15 cellular contexts compared by ENCODE assay signal in the genomic region with DNA sequence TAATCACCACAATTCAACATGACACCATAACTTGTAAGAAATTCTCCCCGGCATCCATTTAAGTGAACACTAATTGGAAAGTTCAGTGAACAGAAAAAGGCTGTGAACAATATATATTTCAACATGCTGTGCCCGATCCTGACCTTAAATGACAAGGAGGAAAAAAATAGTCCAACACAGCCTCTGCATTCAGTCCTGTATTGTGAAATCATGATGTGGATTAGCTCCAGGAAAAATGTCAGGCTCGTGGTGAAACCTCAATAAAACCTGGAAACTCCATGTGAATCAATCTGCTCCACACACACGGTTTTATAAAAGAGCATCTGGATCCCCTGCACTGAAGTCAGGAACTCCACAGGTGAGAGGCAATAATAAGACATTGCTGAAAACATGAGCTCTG.
A peak's percentile ranks its signal among the peaks of the same experiment; 100 is the strongest.
DNase-seq lines count a peak whose midpoint lies in the region; TF ChIP-seq lines count a peak whose summit lies in the region.
"Had no signal": no experiment of that assay in that cellular context is flagged by ENCODE, and none has a peak within 500 bp of the region (broad histone marks: within the 10 kb centered on the region; RNA-seq: fewer than 3 reads in every experiment).

No MANE protein-coding gene starts in this region.

- H3K27ac ChIP-seq in subcutaneous abdominal adipose tissue (ENCODE audit: low read depth, low read length) (peak overlapping the region; percentile 48), spleen (no peak overlapping the region)
- H3K27ac ChIP-seq: gastrocnemius medialis had no signal

- H3K4me1 ChIP-seq in subcutaneous abdominal adipose tissue (ENCODE audit: control insufficient read depth in 5 of 5, insufficient read depth in 5 of 5, low read length in 5 of 5) (peaks cover 0 to 12% (median 6%) of the 10 kb centered on the region in 5 donors), spleen (no peaks in the 10 kb centered on the region)
- H3K4me1 ChIP-seq: gastrocnemius medialis had no signal

- H3K36me3 ChIP-seq in subcutaneous abdominal adipose tissue (ENCODE audit: control insufficient read depth in 5 of 5, insufficient read depth in 5 of 5, low read length in 5 of 5) (no peaks in the 10 kb centered on the region), spleen (no peaks in the 10 kb centered on the region)
- H3K36me3 ChIP-seq: gastrocnemius medialis had no signal

- no peak for TF ChIP-seq POLR2A in spleen (IDR thresholded peaks at IDR 0.05)

- intact Hi-C loops in spleen (cut with DNase I; ENCODE audit: low total_unique reads): no loop called here
- intact Hi-C loops in head of caudate nucleus (cut with DNase I): no loop called here

- no peak overlapping the region for H3K9ac ChIP-seq in subcutaneous abdominal adipose tissue (ENCODE audit: low read length in 5 of 5)

- no peak for TF ChIP-seq CTCF in foreskin fibroblast (IDR thresholded peaks at IDR 0.05; ENCODE audit: low read depth, low read length)
- TF ChIP-seq CTCF in spleen (IDR thresholded peaks at IDR 0.05 in 8 of 11, conservative IDR thresholded peaks at IDR 0.05 in 3 of 11): no peak

- no peaks in the 10 kb centered on the region for H3K9me3 ChIP-seq in subcutaneous abdominal adipose tissue (ENCODE audit: control insufficient read depth in 5 of 5, low read length in 5 of 5)
- H3K9me3 ChIP-seq in spleen: no peaks in the 10 kb centered on the region
- H3K9me3 ChIP-seq: gastrocnemius medialis had no signal

- H3K27me3 ChIP-seq in subcutaneous abdominal adipose tissue (ENCODE audit: control insufficient read depth in 5 of 5, insufficient read depth in 4 of 5, low read length in 5 of 5) (no peaks in the 10 kb centered on the region), spleen (replicated peaks in 1 of 7) (no peaks in the 10 kb centered on the region)
- H3K27me3 ChIP-seq: gastrocnemius medialis had no signal

- DNase-seq in NCI-H146 (lab: John Stamatoyannopoulos, UW) (peak; percentile 7), NCI-H146 treated with DMSO at 0.1 percent for 48 hours (lab: John Stamatoyannopoulos, UW; ENCODE audit: unreplicated experiment) (no peak), amniotic epithelial cell (ENCODE audit: low read depth) (peak; percentile 83), foreskin fibroblast (peak; percentile 69 to 88), RKO (ENCODE audit: low spot score) (no peak), spleen (no peak), head of caudate nucleus (no peak)
- DNase-seq: activated T-cell treated with anti-CD3 and anti-CD28 coated beads, Interleukin-2, amount 50 U/mL, for 24 hours; central memory CD4-positive, alpha-beta T cell; DMS79 treated with DMSO at 0.1 percent for 48 hours; MM.1S; NCI-H510A; RPMI8226 had no signal

- WGBS in spleen, 5 donors: 42 to 64% (median 53%) methylated on average over 4 of the region's 4 CpGs

- no peak overlapping the region for H3K4me3 ChIP-seq in foreskin fibroblast (ENCODE audit: low read depth in 1 of 2, low read length in 2 of 2)
- H3K4me3 ChIP-seq in subcutaneous abdominal adipose tissue (ENCODE audit: low read depth in 1 of 5, low read length in 5 of 5): peak overlapping the region in 1 of 5 donors; percentile 10
- H3K4me3 ChIP-seq in spleen: no peak overlapping the region
- H3K4me3 ChIP-seq: gastrocnemius medialis had no signal

Comparison
In these comparisons a context has a peak if more than half of its experiments do, and no peak if none do; other contexts are left out.
1. DNase-seq: peak in NCI-H146 (single experiment), amniotic epithelial cell (single experiment) and foreskin fibroblast (2 of 2); none in NCI-H146 treated with DMSO at 0.1 percent for 48 hours (single experiment), RKO (single experiment), spleen (single experiment) and head of caudate nucleus (0 of 42).